Comparison of ENCODE assay signal across 1 cellular context in genomic region chr7:98518159-98518947, GRCh38.
TF ChIP-seq lines count a peak whose summit lies in the region.

No MANE protein-coding gene starts in this region.

TF ChIP-seq in K562, 482 proteins besides CTCF, POLR2A, EP300 and RAD21 (continued from another document):
- no peak for TF ChIP-seq EP400 (IDR thresholded peaks at IDR 0.05)
